1 cellular context compared by ENCODE assay signal in genomic region chr10:104231784-104232612, GRCh38.
TF ChIP-seq lines count a peak whose summit lies in the region.

A gene with protein sequence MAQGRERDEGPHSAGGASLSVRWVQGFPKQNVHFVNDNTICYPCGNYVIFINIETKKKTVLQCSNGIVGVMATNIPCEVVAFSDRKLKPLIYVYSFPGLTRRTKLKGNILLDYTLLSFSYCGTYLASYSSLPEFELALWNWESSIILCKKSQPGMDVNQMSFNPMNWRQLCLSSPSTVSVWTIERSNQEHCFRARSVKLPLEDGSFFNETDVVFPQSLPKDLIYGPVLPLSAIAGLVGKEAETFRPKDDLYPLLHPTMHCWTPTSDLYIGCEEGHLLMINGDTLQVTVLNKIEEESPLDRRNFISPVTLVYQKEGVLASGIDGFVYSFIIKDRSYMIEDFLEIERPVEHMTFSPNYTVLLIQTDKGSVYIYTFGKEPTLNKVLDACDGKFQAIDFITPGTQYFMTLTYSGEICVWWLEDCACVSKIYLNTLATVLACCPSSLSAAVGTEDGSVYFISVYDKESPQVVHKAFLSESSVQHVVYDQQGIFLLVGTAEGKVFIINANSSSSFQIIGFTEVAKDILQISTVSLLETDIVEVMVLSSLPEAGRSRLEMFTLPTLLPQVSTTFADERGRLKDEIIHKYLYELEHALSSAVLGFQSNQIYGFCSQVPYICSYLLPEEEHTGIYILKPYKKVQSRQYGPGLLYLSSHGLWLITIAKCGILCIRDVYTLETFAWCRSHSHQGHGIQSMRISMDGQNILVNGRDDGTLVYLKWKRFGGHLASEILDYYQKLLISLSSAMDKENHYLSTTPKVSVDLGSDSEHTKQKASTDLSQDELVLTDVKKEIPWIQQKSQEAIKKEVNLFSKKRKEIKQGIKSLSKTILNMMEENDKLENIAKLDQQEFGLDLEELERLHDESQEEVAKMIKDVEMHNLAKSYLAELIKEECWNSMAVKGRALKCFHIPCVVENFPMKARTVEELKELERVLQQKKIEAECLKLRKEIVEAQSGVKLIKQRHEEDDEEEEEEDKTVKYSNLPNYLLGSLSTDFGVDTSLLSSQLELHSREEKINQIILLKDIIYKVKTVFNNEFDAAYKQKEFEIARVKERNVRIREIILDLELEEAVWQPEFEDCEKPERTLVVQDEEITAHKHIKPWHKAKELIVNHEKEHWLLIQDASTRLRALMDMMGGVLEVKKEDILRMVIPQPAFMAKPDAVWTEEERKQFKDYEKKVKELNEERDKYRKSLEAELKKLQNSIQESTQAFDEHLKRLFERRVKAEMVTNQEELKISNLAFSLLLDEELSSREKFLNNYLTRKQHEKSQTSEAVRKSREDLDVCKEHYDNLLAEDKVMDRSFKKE (N-terminal part only) (minus strand): TSS chr10:104232364. CDS start chr10:104232246, 118 bp downstream.

TF ChIP-seq in K562, 482 proteins besides CTCF, POLR2A, EP300 and RAD21 (continued from another document and continues in another):
- TF ChIP-seq, protein P1, sequence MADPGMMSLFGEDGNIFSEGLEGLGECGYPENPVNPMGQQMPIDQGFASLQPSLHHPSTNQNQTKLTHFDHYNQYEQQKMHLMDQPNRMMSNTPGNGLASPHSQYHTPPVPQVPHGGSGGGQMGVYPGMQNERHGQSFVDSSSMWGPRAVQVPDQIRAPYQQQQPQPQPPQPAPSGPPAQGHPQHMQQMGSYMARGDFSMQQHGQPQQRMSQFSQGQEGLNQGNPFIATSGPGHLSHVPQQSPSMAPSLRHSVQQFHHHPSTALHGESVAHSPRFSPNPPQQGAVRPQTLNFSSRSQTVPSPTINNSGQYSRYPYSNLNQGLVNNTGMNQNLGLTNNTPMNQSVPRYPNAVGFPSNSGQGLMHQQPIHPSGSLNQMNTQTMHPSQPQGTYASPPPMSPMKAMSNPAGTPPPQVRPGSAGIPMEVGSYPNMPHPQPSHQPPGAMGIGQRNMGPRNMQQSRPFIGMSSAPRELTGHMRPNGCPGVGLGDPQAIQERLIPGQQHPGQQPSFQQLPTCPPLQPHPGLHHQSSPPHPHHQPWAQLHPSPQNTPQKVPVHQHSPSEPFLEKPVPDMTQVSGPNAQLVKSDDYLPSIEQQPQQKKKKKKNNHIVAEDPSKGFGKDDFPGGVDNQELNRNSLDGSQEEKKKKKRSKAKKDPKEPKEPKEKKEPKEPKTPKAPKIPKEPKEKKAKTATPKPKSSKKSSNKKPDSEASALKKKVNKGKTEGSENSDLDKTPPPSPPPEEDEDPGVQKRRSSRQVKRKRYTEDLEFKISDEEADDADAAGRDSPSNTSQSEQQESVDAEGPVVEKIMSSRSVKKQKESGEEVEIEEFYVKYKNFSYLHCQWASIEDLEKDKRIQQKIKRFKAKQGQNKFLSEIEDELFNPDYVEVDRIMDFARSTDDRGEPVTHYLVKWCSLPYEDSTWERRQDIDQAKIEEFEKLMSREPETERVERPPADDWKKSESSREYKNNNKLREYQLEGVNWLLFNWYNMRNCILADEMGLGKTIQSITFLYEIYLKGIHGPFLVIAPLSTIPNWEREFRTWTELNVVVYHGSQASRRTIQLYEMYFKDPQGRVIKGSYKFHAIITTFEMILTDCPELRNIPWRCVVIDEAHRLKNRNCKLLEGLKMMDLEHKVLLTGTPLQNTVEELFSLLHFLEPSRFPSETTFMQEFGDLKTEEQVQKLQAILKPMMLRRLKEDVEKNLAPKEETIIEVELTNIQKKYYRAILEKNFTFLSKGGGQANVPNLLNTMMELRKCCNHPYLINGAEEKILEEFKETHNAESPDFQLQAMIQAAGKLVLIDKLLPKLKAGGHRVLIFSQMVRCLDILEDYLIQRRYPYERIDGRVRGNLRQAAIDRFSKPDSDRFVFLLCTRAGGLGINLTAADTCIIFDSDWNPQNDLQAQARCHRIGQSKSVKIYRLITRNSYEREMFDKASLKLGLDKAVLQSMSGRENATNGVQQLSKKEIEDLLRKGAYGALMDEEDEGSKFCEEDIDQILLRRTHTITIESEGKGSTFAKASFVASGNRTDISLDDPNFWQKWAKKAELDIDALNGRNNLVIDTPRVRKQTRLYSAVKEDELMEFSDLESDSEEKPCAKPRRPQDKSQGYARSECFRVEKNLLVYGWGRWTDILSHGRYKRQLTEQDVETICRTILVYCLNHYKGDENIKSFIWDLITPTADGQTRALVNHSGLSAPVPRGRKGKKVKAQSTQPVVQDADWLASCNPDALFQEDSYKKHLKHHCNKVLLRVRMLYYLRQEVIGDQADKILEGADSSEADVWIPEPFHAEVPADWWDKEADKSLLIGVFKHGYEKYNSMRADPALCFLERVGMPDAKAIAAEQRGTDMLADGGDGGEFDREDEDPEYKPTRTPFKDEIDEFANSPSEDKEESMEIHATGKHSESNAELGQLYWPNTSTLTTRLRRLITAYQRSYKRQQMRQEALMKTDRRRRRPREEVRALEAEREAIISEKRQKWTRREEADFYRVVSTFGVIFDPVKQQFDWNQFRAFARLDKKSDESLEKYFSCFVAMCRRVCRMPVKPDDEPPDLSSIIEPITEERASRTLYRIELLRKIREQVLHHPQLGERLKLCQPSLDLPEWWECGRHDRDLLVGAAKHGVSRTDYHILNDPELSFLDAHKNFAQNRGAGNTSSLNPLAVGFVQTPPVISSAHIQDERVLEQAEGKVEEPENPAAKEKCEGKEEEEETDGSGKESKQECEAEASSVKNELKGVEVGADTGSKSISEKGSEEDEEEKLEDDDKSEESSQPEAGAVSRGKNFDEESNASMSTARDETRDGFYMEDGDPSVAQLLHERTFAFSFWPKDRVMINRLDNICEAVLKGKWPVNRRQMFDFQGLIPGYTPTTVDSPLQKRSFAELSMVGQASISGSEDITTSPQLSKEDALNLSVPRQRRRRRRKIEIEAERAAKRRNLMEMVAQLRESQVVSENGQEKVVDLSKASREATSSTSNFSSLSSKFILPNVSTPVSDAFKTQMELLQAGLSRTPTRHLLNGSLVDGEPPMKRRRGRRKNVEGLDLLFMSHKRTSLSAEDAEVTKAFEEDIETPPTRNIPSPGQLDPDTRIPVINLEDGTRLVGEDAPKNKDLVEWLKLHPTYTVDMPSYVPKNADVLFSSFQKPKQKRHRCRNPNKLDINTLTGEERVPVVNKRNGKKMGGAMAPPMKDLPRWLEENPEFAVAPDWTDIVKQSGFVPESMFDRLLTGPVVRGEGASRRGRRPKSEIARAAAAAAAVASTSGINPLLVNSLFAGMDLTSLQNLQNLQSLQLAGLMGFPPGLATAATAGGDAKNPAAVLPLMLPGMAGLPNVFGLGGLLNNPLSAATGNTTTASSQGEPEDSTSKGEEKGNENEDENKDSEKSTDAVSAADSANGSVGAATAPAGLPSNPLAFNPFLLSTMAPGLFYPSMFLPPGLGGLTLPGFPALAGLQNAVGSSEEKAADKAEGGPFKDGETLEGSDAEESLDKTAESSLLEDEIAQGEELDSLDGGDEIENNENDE (IDR thresholded peaks at IDR 0.05; ENCODE audit: low read depth, low read length) = no peak
- TF ChIP-seq POU5F1 (IDR thresholded peaks at IDR 0.05; ENCODE audit: borderline replicate concordance, low read depth, low read length, partially characterized antibody) (no peak), GATAD2A (IDR thresholded peaks at IDR 0.05) (no peak), CBX3 (IDR thresholded peaks at IDR 0.05; ENCODE audit: borderline replicate concordance in 1 of 2, low read length in 2 of 2) (no peak), FOXK2 (conservative IDR thresholded peaks at IDR 0.05 in 1 of 2, IDR thresholded peaks at IDR 0.05 in 1 of 2; ENCODE audit: low read depth in 2 of 2) (peak; percentile 48 to 82; a peak in 3 of 4 replicates), FOXJ2 (tag; IDR thresholded peaks at IDR 0.05) (peak; percentile 98), CTBP1 (IDR thresholded peaks at IDR 0.05; ENCODE audit: borderline replicate concordance) (peak; percentile 26; the same call in 1 of the 2 replicates), HMG20B (CRISPR knock-in tag; IDR thresholded peaks at IDR 0.05) (no peak), THRB (CRISPR knock-in tag; conservative IDR thresholded peaks at IDR 0.05) (no peak), JUN (IDR thresholded peaks at IDR 0.05; ENCODE audit: borderline replicate concordance, low read depth, low read length) (no peak), JUN (CRISPR knock-in tag; IDR thresholded peaks at IDR 0.05; ENCODE audit: borderline replicate concordance) (no peak), HNRNPH1 (optimal IDR thresholded peaks at IDR 0.05; ENCODE audit: low read depth, low read length) (no peak), CBFA2T3 (IDR thresholded peaks at IDR 0.05) (no peak), TCF3 (CRISPR knock-in tag; IDR thresholded peaks at IDR 0.05) (no peak), ZNF57 (CRISPR knock-in tag; IDR thresholded peaks at IDR 0.05) (no peak), MAFG (tag; conservative IDR thresholded peaks at IDR 0.05) (no peak), KLF13 (tag; IDR thresholded peaks at IDR 0.05; ENCODE audit: borderline replicate concordance, low read depth) (no peak), MEF2A (IDR thresholded peaks at IDR 0.05; ENCODE audit: control insufficient read depth, low read depth, low read length) (no peak), CREM (IDR thresholded peaks at IDR 0.05; ENCODE audit: low read depth) (peak; percentile 47; the same call in 1 of the 2 replicates), E2F3 (CRISPR knock-in tag; IDR thresholded peaks at IDR 0.05) (no peak), ZNF212 (CRISPR knock-in tag; IDR thresholded peaks at IDR 0.05) (no peak), SRSF1 (IDR thresholded peaks at IDR 0.05; ENCODE audit: low read depth, low read length) (no peak), MCM7 (IDR thresholded peaks at IDR 0.05) (no peak), CSDE1 (IDR thresholded peaks at IDR 0.05) (peak in 1 of 2 experiments; percentile 84; a peak in 1 of 4 replicates), MXI1 (IDR thresholded peaks at IDR 0.05; ENCODE audit: low read depth, low read length) (peak; percentile 85), MAZ (CRISPR knock-in tag; conservative IDR thresholded peaks at IDR 0.05 in 1 of 2, IDR thresholded peaks at IDR 0.05 in 1 of 2) (peak; percentile 36 to 49; a peak in 2 of 4 replicates), ESRRA (IDR thresholded peaks at IDR 0.05; ENCODE audit: borderline replicate concordance, low read depth) (0 out of 2 replicates have a peak, but pooled peaks have one; percentile 19), SAP30 (IDR thresholded peaks at IDR 0.05; ENCODE audit: borderline replicate concordance, insufficient read depth, low read depth, low read length, poor library complexity, severe bottlenecking) (peak; percentile 75), SMARCB1 (IDR thresholded peaks at IDR 0.05; ENCODE audit: insufficient read length, low read depth) (no peak), MBD2 (IDR thresholded peaks at IDR 0.05; ENCODE audit: borderline replicate concordance, low read depth) (peak; percentile 93), PYGO2 (tag; IDR thresholded peaks at IDR 0.05) (no peak), RFX1 (IDR thresholded peaks at IDR 0.05) (peak; percentile 96), HMGN3 (IDR thresholded peaks at IDR 0.05; ENCODE audit: borderline replicate concordance, extremely low read depth, insufficient read length, low read depth, low read length) (peak; percentile 56)
- TF ChIP-seq, protein P2, sequence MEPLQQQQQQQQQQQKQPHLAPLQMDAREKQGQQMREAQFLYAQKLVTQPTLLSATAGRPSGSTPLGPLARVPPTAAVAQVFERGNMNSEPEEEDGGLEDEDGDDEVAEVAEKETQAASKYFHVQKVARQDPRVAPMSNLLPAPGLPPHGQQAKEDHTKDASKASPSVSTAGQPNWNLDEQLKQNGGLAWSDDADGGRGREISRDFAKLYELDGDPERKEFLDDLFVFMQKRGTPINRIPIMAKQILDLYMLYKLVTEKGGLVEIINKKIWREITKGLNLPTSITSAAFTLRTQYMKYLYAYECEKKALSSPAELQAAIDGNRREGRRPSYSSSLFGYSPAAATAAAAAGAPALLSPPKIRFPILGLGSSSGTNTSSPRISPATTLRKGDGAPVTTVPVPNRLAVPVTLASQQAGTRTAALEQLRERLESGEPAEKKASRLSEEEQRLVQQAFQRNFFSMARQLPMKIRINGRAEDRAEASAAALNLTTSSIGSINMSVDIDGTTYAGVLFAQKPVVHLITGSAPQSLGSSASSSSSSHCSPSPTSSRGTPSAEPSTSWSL (CRISPR knock-in tag; IDR thresholded peaks at IDR 0.05; ENCODE audit: borderline replicate concordance) = no peak
- TF ChIP-seq, protein P3, sequence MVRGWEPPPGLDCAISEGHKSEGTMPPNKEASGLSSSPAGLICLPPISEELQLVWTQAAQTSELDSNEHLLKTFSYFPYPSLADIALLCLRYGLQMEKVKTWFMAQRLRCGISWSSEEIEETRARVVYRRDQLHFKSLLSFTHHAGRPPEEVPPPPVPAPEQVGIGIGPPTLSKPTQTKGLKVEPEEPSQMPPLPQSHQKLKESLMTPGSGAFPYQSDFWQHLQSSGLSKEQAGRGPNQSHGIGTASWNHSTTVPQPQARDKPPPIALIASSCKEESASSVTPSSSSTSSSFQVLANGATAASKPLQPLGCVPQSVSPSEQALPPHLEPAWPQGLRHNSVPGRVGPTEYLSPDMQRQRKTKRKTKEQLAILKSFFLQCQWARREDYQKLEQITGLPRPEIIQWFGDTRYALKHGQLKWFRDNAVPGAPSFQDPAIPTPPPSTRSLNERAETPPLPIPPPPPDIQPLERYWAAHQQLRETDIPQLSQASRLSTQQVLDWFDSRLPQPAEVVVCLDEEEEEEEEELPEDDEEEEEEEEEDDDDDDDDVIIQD (CRISPR knock-in tag; IDR thresholded peaks at IDR 0.05) = no peak
- TF ChIP-seq, protein P4, sequence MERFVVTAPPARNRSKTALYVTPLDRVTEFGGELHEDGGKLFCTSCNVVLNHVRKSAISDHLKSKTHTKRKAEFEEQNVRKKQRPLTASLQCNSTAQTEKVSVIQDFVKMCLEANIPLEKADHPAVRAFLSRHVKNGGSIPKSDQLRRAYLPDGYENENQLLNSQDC (CRISPR knock-in tag; IDR thresholded peaks at IDR 0.05) = no peak
- TF ChIP-seq, protein P5, sequence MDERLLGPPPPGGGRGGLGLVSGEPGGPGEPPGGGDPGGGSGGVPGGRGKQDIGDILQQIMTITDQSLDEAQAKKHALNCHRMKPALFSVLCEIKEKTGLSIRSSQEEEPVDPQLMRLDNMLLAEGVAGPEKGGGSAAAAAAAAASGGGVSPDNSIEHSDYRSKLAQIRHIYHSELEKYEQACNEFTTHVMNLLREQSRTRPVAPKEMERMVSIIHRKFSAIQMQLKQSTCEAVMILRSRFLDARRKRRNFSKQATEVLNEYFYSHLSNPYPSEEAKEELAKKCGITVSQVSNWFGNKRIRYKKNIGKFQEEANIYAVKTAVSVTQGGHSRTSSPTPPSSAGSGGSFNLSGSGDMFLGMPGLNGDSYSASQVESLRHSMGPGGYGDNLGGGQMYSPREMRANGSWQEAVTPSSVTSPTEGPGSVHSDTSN (CRISPR knock-in tag; IDR thresholded peaks at IDR 0.05; ENCODE audit: low read depth) = no peak
- TF ChIP-seq, protein P5 (tag; conservative IDR thresholded peaks at IDR 0.05; ENCODE audit: low read depth) = no peak
